1 cellular context compared by ENCODE assay signal in the genomic region with DNA sequence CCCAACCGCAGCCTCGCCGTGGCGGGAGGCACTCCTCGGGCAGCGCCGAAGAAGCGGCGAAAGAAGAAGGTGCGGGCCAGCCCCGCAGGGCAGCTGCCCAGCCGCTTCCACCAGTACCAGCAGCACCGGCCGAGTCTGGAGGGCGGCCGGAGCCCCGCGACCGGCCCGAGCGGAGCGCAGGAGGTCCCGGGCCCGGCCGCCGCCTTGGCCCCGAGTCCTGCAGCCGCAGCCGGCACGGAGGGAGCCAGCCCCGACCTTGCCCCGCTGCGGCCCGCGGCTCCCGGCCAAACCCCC.
TF ChIP-seq lines count a peak whose summit lies in the region.

No MANE protein-coding gene starts in this region.

TF ChIP-seq in GM23338, 12 proteins besides CTCF, POLR2A, EP300 and RAD21:
- TF ChIP-seq, protein P1, sequence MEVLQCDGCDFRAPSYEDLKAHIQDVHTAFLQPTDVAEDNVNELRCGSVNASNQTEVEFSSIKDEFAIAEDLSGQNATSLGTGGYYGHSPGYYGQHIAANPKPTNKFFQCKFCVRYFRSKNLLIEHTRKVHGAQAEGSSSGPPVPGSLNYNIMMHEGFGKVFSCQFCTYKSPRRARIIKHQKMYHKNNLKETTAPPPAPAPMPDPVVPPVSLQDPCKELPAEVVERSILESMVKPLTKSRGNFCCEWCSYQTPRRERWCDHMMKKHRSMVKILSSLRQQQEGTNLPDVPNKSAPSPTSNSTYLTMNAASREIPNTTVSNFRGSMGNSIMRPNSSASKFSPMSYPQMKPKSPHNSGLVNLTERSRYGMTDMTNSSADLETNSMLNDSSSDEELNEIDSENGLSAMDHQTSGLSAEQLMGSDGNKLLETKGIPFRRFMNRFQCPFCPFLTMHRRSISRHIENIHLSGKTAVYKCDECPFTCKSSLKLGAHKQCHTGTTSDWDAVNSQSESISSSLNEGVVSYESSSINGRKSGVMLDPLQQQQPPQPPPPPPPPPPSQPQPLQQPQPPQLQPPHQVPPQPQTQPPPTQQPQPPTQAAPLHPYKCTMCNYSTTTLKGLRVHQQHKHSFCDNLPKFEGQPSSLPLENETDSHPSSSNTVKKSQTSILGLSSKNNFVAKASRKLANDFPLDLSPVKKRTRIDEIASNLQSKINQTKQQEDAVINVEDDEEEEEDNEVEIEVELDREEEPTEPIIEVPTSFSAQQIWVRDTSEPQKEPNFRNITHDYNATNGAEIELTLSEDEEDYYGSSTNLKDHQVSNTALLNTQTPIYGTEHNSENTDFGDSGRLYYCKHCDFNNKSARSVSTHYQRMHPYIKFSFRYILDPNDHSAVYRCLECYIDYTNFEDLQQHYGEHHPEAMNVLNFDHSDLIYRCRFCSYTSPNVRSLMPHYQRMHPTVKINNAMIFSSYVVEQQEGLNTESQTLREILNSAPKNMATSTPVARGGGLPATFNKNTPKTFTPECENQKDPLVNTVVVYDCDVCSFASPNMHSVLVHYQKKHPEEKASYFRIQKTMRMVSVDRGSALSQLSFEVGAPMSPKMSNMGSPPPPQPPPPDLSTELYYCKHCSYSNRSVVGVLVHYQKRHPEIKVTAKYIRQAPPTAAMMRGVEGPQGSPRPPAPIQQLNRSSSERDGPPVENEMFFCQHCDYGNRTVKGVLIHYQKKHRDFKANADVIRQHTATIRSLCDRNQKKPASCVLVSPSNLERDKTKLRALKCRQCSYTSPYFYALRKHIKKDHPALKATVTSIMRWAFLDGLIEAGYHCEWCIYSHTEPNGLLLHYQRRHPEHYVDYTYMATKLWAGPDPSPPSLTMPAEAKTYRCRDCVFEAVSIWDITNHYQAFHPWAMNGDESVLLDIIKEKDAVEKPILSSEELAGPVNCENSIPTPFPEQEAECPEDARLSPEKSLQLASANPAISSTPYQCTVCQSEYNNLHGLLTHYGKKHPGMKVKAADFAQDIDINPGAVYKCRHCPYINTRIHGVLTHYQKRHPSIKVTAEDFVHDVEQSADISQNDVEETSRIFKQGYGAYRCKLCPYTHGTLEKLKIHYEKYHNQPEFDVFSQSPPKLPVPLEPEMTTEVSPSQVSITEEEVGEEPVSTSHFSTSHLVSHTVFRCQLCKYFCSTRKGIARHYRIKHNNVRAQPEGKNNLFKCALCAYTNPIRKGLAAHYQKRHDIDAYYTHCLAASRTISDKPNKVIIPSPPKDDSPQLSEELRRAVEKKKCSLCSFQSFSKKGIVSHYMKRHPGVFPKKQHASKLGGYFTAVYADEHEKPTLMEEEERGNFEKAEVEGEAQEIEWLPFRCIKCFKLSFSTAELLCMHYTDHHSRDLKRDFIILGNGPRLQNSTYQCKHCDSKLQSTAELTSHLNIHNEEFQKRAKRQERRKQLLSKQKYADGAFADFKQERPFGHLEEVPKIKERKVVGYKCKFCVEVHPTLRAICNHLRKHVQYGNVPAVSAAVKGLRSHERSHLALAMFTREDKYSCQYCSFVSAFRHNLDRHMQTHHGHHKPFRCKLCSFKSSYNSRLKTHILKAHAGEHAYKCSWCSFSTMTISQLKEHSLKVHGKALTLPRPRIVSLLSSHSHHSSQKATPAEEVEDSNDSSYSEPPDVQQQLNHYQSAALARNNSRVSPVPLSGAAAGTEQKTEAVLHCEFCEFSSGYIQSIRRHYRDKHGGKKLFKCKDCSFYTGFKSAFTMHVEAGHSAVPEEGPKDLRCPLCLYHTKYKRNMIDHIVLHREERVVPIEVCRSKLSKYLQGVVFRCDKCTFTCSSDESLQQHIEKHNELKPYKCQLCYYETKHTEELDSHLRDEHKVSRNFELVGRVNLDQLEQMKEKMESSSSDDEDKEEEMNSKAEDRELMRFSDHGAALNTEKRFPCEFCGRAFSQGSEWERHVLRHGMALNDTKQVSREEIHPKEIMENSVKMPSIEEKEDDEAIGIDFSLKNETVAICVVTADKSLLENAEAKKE (CRISPR knock-in tag; IDR thresholded peaks at IDR 0.05), result no peak
- TF ChIP-seq JUNB (IDR thresholded peaks at IDR 0.05; ENCODE audit: unreplicated experiment) (no peak), EZH2 (IDR thresholded peaks at IDR 0.05; ENCODE audit: low read depth, unreplicated experiment) (no peak), CREB1 (CRISPR knock-in tag; IDR thresholded peaks at IDR 0.05; ENCODE audit: low read depth) (no peak), EZH2phosphoT487 (IDR thresholded peaks at IDR 0.05; ENCODE audit: unreplicated experiment) (no peak), NANOG (IDR thresholded peaks at IDR 0.05; ENCODE audit: borderline replicate concordance) (no peak), ZNF114 (CRISPR knock-in tag; IDR thresholded peaks at IDR 0.05) (no peak), POLR2AphosphoS5 (IDR thresholded peaks at IDR 0.05; ENCODE audit: low read depth) (no peak), STAT1 (IDR thresholded peaks at IDR 0.05; ENCODE audit: unreplicated experiment) (no peak), ZNF331 (CRISPR knock-in tag; IDR thresholded peaks at IDR 0.05; ENCODE audit: low read depth) (no peak)
- TF ChIP-seq, protein P2, sequence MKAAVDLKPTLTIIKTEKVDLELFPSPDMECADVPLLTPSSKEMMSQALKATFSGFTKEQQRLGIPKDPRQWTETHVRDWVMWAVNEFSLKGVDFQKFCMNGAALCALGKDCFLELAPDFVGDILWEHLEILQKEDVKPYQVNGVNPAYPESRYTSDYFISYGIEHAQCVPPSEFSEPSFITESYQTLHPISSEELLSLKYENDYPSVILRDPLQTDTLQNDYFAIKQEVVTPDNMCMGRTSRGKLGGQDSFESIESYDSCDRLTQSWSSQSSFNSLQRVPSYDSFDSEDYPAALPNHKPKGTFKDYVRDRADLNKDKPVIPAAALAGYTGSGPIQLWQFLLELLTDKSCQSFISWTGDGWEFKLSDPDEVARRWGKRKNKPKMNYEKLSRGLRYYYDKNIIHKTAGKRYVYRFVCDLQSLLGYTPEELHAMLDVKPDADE (IDR thresholded peaks at IDR 0.05), result no peak
- TF ChIP-seq, protein P3, sequence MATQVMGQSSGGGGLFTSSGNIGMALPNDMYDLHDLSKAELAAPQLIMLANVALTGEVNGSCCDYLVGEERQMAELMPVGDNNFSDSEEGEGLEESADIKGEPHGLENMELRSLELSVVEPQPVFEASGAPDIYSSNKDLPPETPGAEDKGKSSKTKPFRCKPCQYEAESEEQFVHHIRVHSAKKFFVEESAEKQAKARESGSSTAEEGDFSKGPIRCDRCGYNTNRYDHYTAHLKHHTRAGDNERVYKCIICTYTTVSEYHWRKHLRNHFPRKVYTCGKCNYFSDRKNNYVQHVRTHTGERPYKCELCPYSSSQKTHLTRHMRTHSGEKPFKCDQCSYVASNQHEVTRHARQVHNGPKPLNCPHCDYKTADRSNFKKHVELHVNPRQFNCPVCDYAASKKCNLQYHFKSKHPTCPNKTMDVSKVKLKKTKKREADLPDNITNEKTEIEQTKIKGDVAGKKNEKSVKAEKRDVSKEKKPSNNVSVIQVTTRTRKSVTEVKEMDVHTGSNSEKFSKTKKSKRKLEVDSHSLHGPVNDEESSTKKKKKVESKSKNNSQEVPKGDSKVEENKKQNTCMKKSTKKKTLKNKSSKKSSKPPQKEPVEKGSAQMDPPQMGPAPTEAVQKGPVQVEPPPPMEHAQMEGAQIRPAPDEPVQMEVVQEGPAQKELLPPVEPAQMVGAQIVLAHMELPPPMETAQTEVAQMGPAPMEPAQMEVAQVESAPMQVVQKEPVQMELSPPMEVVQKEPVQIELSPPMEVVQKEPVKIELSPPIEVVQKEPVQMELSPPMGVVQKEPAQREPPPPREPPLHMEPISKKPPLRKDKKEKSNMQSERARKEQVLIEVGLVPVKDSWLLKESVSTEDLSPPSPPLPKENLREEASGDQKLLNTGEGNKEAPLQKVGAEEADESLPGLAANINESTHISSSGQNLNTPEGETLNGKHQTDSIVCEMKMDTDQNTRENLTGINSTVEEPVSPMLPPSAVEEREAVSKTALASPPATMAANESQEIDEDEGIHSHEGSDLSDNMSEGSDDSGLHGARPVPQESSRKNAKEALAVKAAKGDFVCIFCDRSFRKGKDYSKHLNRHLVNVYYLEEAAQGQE (IDR thresholded peaks at IDR 0.05; ENCODE audit: unreplicated experiment), result no peak
